In genomic region chr13:111337206-111337605, GRCh38 we compare ENCODE assay signal across 1 cellular context.
TF ChIP-seq lines count a peak whose summit lies in the region.

No MANE protein-coding gene starts in this region.

TF ChIP-seq in HEK293T, 16 proteins besides CTCF, POLR2A, EP300 and RAD21 (continued from another document):
- TF ChIP-seq BHLHE40 (IDR thresholded peaks at IDR 0.05; ENCODE audit: borderline replicate concordance) (no peak), SUZ12 (IDR thresholded peaks at IDR 0.05) (no peak), TARDBP (IDR thresholded peaks at IDR 0.05) (no peak), NFRKB (IDR thresholded peaks at IDR 0.05) (no peak), FOXA1 (IDR thresholded peaks at IDR 0.05) (no peak), FOXK2 (IDR thresholded peaks at IDR 0.05) (no peak), L3MBTL2 (conservative IDR thresholded peaks at IDR 0.05) (no peak), ARNT (IDR thresholded peaks at IDR 0.05) (no peak), ZNF384 (IDR thresholded peaks at IDR 0.05) (no peak), ELF4 (IDR thresholded peaks at IDR 0.05) (no peak), SP1 (IDR thresholded peaks at IDR 0.05) (no peak), LEF1 (IDR thresholded peaks at IDR 0.05; ENCODE audit: borderline replicate concordance) (no peak), HDGF (IDR thresholded peaks at IDR 0.05; ENCODE audit: borderline replicate concordance) (no peak)
